Comparison of ENCODE assay signal across 8 cellular contexts in genomic region chr15:41972341-41973237, GRCh38. TPM values are rescaled to one million over a fixed set of nuclear protein-coding genes. Genes with fewer than 3 reads are reported as not detected.
DNase-seq lines count a peak whose midpoint lies in the region; ATAC-seq and TF ChIP-seq lines count a peak whose summit lies in the region.

EHD4 (minus strand) TSS chr15:41972557; CDS start chr15:41972494, 63 bp downstream.

- peak; percentile 61 for TF ChIP-seq CTCF in PC-3 (conservative IDR thresholded peaks at IDR 0.05; ENCODE audit: low read depth, low read length)

- H4K20me1 ChIP-seq in PC-3 (ENCODE audit: low read length): peaks cover 33% of the 10 kb centered on the region

- peak; percentile 43; the same call in 1 of the 2 replicates for TF ChIP-seq RAD21 in Ishikawa (IDR thresholded peaks at IDR 0.05; ENCODE audit: low read depth)

- no peaks in the 10 kb centered on the region for H3K9me3 ChIP-seq in PC-3 (ENCODE audit: low read length)
- H3K9me3 ChIP-seq in mucosa of rectum (ENCODE audit: control insufficient read depth in 2 of 2, low read length in 2 of 2): no peaks in the 10 kb centered on the region

- intact Hi-C loops in PC-3 (cut with micrococcal nuclease): loop anchor here (5.0 to 10.0 kb wide), 2 partner anchors 148 to 200 kb away; partner anchors contain the start of genes JMJD7 and MAPKBP1

- H3K9me2 ChIP-seq in PC-3 (replicated peaks; ENCODE audit: low read length): no peaks in the 10 kb centered on the region

- peak within 1 kb of the TSS; percentile 85 for H3K4me2 ChIP-seq in PC-3 (ENCODE audit: low read length)

- H3F3A ChIP-seq in PC-3 (ENCODE audit: low read length, unreplicated experiment): no peaks in the 10 kb centered on the region

- ATAC-seq in GM21576 (IDR thresholded peaks at IDR 0.05; ENCODE audit: unreplicated experiment) (peak; percentile 71), PC-3 (peak; percentile 90)

- peak within 1 kb of the TSS; percentile 69 for H2AFZ ChIP-seq in PC-3 (ENCODE audit: low read length)

- peaks cover 30% of the 10 kb centered on the region for H3K4me1 ChIP-seq in PC-3 (ENCODE audit: insufficient read depth, low read length)
- H3K4me1 ChIP-seq in mucosa of rectum (ENCODE audit: control insufficient read depth in 2 of 2, insufficient read depth in 2 of 2, low read length in 2 of 2): peaks cover 22 to 35% of the 10 kb centered on the region in 2 donors

- CTCF ChIA-PET in PC-3 (lab: Charles Lee): interaction anchor here (0.5 to 1.7 kb wide), 10 partner anchors 10 to 102 kb away, joined by 3 to 8 read pairs (median 4); no protein-coding TSS in a partner anchor

- peak; percentile 72 for TF ChIP-seq POLR2A in erythroblast (IDR thresholded peaks at IDR 0.05; ENCODE audit: low read length)

- TSS peak; percentile 75 for BruUV-seq in PC-3 (replicated peaks; lab: Mats Ljungman, UMichigan)

- no peak for TF ChIP-seq EP300 in Ishikawa (IDR thresholded peaks at IDR 0.05; ENCODE audit: borderline replicate concordance)

- POLR2A ChIA-PET in PC-3 (lab: Charles Lee; ENCODE audit: unreplicated experiment): interaction anchor here (0.5 to 2.2 kb wide), 13 partner anchors 9 to 1222 kb away, joined by 3 to 20 read pairs (median 6); no protein-coding TSS in a partner anchor

- H3K36me3 ChIP-seq in PC-3 (ENCODE audit: low read depth, low read length) (peaks cover 5% of the 10 kb centered on the region; the same call in 1 of the 2 replicates), mucosa of rectum (ENCODE audit: control insufficient read depth in 2 of 2, insufficient read depth in 2 of 2, low read length in 2 of 2) (no peaks in the 10 kb centered on the region)

- H3K27me3 ChIP-seq in PC-3 (ENCODE audit: low read length): no peaks in the 10 kb centered on the region
- H3K27me3 ChIP-seq in mucosa of rectum (ENCODE audit: control insufficient read depth in 2 of 2, insufficient read depth in 2 of 2, low read length in 2 of 2): no peaks in the 10 kb centered on the region

- H3K4me3 ChIP-seq in PC-3 (ENCODE audit: low read length) (peak within 1 kb of the TSS; percentile 87), mucosa of rectum (ENCODE audit: low read length in 2 of 2) (peak within 1 kb of the TSS; percentile 88 to 100)

- H3K79me2 ChIP-seq in PC-3 (ENCODE audit: low read length): peaks cover 47% of the 10 kb centered on the region

- DNase-seq in DMS53 (lab: John Stamatoyannopoulos, UW) (peak; percentile 99), PC-3 (peak; percentile 100), erythroblast (lab: John Stamatoyannopoulos, UW) (peak; percentile 98 to 99)
- peak; percentile 91 for DNase-seq in activated T-cell treated with anti-CD3 and anti-CD28 coated beads, Interleukin-2, amount 50 U/mL, for 1 hour
- DNase-seq in stimulated activated CD8-positive, alpha-beta memory T cell treated with anti-CD3 and anti-CD28 coated beads, Interleukin-4, amount 100 ng/mL, for 48 hours: peak; percentile 96

- peak within 1 kb of the TSS; percentile 93 for H3K9ac ChIP-seq in PC-3 (ENCODE audit: low read length)
- H3K9ac ChIP-seq in mucosa of rectum (ENCODE audit: low read depth in 1 of 2, low read length in 2 of 2): peak within 1 kb of the TSS; percentile 96 to 99

- H3K27ac ChIP-seq in PC-3 (ENCODE audit: low read length): peak within 1 kb of the TSS; percentile 79
- peak within 1 kb of the TSS; percentile 97 for H3K27ac ChIP-seq in mucosa of rectum (ENCODE audit: low read depth in 2 of 2, low read length in 2 of 2)

TF ChIP-seq in Ishikawa, 13 proteins besides CTCF, POLR2A, EP300 and RAD21:
- TF ChIP-seq USF1 (IDR thresholded peaks at IDR 0.05) (no peak), NFIC (IDR thresholded peaks at IDR 0.05) (peak; percentile 65), REST (IDR thresholded peaks at IDR 0.05; ENCODE audit: low read depth) (no peak), ZBTB7A (IDR thresholded peaks at IDR 0.05; ENCODE audit: low read depth) (peak; percentile 30; the same call in 1 of the 2 replicates), CREB1 (IDR thresholded peaks at IDR 0.05; ENCODE audit: low read depth) (peak; percentile 89), TEAD4 (IDR thresholded peaks at IDR 0.05) (0 out of 2 replicates have a peak, but pooled peaks have one; percentile 11), TCF12 (IDR thresholded peaks at IDR 0.05; ENCODE audit: low read depth) (peak; percentile 48; the same call in 1 of the 2 replicates), TAF1 (IDR thresholded peaks at IDR 0.05; ENCODE audit: low read depth) (peak; percentile 94), FOXM1 (IDR thresholded peaks at IDR 0.05; ENCODE audit: borderline replicate concordance, low read depth) (no peak), CEBPB (IDR thresholded peaks at IDR 0.05) (no peak), EGR1 (IDR thresholded peaks at IDR 0.05) (no peak), MAX (IDR thresholded peaks at IDR 0.05) (peak; percentile 65), YY1 (IDR thresholded peaks at IDR 0.05; ENCODE audit: low read depth) (peak; percentile 64)

RNA-seq across cellular contexts. Expression of gene EHD4, which starts in this region (rescaled TPM):
- total RNA-seq in PC-3 (2014; rRNA removed): 57.8 and 66.9 TPM in 2 replicates

Comparison
In these comparisons a context has a peak if more than half of its experiments do, and no peak if none do; other contexts are left out.
1. Peak in every context shown above with its lines: DNase-seq, ATAC-seq, H3K4me3 ChIP-seq and H3K27ac ChIP-seq.